ENCODE assay signal across 1 cellular context in the genomic region with DNA sequence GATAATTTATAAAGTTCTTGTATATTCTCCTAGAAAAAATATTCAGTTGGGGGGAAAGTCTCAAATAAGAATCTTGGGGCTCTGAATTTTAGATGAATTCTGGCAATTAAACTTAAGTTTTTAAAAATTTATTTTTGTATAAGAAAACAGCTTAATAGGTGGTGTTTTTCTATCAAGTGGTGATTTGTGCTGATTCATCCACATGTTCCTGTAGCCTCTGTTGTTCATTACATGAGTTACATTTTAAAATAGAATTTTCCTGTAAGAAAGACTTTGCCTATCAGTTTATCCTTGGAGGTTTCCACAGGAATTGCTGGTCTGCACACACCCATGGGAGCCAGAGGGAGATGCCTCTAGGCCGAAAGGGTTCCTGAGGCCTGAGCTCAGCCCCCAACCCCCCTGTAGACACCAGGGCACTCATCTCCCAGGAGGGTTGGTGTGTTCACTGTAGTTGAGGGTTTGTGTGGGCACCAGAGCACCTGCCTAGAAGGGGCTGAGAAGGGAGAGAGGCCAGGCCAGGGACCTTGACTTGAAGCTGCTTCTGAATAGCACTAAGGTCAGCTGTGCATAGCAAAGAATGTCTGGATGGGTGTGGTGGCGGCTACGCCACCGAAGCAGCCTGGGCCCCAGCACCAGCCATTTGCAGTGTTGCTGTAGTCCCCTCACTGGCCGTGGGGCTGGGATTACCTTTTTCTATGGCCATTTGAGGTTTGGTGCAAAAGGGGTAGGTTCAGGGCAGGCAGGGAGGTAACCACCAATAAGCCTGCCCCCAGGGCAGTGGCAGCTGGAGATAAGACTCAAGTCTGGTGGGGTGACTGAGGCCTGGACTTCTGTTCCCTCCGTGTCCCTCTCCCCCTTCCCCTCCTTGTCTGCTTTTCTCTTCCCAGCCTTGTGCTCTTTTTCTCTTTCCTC.
TF ChIP-seq lines count a peak whose summit lies in the region.

No MANE protein-coding gene starts in this region.

TF ChIP-seq in GM23338, 12 proteins besides CTCF, POLR2A, EP300 and RAD21 (continued from another document):
- TF ChIP-seq, protein P1, sequence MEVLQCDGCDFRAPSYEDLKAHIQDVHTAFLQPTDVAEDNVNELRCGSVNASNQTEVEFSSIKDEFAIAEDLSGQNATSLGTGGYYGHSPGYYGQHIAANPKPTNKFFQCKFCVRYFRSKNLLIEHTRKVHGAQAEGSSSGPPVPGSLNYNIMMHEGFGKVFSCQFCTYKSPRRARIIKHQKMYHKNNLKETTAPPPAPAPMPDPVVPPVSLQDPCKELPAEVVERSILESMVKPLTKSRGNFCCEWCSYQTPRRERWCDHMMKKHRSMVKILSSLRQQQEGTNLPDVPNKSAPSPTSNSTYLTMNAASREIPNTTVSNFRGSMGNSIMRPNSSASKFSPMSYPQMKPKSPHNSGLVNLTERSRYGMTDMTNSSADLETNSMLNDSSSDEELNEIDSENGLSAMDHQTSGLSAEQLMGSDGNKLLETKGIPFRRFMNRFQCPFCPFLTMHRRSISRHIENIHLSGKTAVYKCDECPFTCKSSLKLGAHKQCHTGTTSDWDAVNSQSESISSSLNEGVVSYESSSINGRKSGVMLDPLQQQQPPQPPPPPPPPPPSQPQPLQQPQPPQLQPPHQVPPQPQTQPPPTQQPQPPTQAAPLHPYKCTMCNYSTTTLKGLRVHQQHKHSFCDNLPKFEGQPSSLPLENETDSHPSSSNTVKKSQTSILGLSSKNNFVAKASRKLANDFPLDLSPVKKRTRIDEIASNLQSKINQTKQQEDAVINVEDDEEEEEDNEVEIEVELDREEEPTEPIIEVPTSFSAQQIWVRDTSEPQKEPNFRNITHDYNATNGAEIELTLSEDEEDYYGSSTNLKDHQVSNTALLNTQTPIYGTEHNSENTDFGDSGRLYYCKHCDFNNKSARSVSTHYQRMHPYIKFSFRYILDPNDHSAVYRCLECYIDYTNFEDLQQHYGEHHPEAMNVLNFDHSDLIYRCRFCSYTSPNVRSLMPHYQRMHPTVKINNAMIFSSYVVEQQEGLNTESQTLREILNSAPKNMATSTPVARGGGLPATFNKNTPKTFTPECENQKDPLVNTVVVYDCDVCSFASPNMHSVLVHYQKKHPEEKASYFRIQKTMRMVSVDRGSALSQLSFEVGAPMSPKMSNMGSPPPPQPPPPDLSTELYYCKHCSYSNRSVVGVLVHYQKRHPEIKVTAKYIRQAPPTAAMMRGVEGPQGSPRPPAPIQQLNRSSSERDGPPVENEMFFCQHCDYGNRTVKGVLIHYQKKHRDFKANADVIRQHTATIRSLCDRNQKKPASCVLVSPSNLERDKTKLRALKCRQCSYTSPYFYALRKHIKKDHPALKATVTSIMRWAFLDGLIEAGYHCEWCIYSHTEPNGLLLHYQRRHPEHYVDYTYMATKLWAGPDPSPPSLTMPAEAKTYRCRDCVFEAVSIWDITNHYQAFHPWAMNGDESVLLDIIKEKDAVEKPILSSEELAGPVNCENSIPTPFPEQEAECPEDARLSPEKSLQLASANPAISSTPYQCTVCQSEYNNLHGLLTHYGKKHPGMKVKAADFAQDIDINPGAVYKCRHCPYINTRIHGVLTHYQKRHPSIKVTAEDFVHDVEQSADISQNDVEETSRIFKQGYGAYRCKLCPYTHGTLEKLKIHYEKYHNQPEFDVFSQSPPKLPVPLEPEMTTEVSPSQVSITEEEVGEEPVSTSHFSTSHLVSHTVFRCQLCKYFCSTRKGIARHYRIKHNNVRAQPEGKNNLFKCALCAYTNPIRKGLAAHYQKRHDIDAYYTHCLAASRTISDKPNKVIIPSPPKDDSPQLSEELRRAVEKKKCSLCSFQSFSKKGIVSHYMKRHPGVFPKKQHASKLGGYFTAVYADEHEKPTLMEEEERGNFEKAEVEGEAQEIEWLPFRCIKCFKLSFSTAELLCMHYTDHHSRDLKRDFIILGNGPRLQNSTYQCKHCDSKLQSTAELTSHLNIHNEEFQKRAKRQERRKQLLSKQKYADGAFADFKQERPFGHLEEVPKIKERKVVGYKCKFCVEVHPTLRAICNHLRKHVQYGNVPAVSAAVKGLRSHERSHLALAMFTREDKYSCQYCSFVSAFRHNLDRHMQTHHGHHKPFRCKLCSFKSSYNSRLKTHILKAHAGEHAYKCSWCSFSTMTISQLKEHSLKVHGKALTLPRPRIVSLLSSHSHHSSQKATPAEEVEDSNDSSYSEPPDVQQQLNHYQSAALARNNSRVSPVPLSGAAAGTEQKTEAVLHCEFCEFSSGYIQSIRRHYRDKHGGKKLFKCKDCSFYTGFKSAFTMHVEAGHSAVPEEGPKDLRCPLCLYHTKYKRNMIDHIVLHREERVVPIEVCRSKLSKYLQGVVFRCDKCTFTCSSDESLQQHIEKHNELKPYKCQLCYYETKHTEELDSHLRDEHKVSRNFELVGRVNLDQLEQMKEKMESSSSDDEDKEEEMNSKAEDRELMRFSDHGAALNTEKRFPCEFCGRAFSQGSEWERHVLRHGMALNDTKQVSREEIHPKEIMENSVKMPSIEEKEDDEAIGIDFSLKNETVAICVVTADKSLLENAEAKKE (CRISPR knock-in tag; IDR thresholded peaks at IDR 0.05): no peak
- TF ChIP-seq POLR2AphosphoS5 (IDR thresholded peaks at IDR 0.05; ENCODE audit: low read depth): no peak
